Comparison of ENCODE assay signal across 30 cellular contexts in the genomic region with DNA sequence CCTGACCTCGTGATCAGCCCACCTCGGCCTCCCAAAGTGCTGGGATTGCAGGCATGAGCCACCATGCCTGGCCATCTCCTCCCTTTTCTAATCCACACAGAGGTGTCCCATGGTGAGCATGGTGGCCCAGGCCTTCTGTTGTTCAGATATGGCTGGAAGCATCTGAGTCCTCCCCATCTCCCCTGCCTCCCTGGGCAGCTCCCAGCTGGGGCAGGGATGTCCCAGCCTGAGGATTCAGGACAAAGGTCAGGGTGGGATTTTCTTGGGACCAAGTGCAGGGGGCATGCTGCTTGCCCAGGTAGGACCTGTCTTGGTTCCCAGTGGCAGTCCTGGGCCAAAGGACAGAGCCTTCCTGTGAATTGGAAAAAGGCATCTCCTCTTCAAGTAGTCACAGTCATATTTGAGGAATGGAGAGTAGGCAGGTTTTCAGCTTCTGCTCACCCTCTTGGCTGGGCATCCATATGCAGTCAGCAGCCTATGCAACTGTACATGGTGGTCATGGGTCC.
"Had no signal": no experiment of that assay in that cellular context is flagged by ENCODE, and none has a peak within 500 bp of the region (broad histone marks: within the 10 kb centered on the region; RNA-seq: fewer than 3 reads in every experiment).

No MANE protein-coding gene starts in this region.

- H3K9me3 Mint-ChIP-seq: activated B cell treated with CpG ODN at 0.5 μM for 24 hours; activated CD8-positive, alpha-beta T cell treated with anti-CD3 and anti-CD28 coated beads for 36 hours; activated T-cell treated with anti-CD3 and anti-CD28 coated beads, Interleukin-2, amount 50 U/mL, for 4 hours; activated T-helper 17 cell treated with anti-CD3 and anti-CD28 coated beads, Interleukin-2, amount 50 U/mL, for 72 hours; central memory CD8-positive, alpha-beta T cell; T-helper 2 cell treated with Interferon-gamma antibody and Interleukin-4, amounts not matched to agents 5 μg/mL and 100 μg/mL, for 36 hours had no signal

- H3K36me3 Mint-ChIP-seq: activated naive CD8-positive, alpha-beta T cell had no signal

- H3K36me3 ChIP-seq: brain microvascular endothelial cell, esophagus squamous epithelium, gastroesophageal sphincter, WERI-Rb-1 had no signal

- H3K27me3 ChIP-seq: brain microvascular endothelial cell had no signal

- H3K27ac ChIP-seq: brain microvascular endothelial cell, coronary artery, esophagus squamous epithelium, gastroesophageal sphincter, WERI-Rb-1 had no signal

- ATAC-seq: activated CD4-positive, CD25-positive, alpha-beta regulatory T cell treated with anti-CD3 and anti-CD28 coated beads, Interleukin-2, amount 50 U/mL, for 24 hours; activated CD8-positive, alpha-beta T cell treated with anti-CD3 and anti-CD28 coated beads for 36 hours; activated T-cell treated with anti-CD3 and anti-CD28 coated beads, Interleukin-2, amount 50 U/mL, for 4 hours; activated T-helper 17 cell treated with anti-CD3 and anti-CD28 coated beads, Interleukin-2, amount 50 U/mL, for 72 hours; effector memory CD8-positive, alpha-beta T cell; gastroesophageal sphincter; T-helper 17 cell had no signal

- H3K4me1 Mint-ChIP-seq: T-helper 17 cell had no signal

- H3K9me3 ChIP-seq: esophagus squamous epithelium, gastroesophageal sphincter had no signal

- H3K27ac Mint-ChIP-seq: activated B cell treated with CpG ODN at 0.5 μM for 24 hours; activated CD8-positive, alpha-beta T cell treated with anti-CD3 and anti-CD28 coated beads for 36 hours; activated naive CD8-positive, alpha-beta T cell; activated T-helper 17 cell treated with anti-CD3 and anti-CD28 coated beads, Interleukin-2, amount 50 U/mL, for 72 hours; effector memory CD8-positive, alpha-beta T cell; T-helper 17 cell; T-helper 2 cell treated with Interferon-gamma antibody and Interleukin-4, amounts not matched to agents 5 μg/mL and 100 μg/mL, for 36 hours had no signal

- H3K4me3 Mint-ChIP-seq: activated B cell treated with CpG ODN at 0.5 μM for 24 hours; activated CD8-positive, alpha-beta T cell treated with anti-CD3 and anti-CD28 coated beads for 36 hours; activated naive CD8-positive, alpha-beta T cell; activated T-cell treated with anti-CD3 and anti-CD28 coated beads, Interleukin-2, amount 50 U/mL, for 4 hours; activated T-helper 17 cell treated with anti-CD3 and anti-CD28 coated beads, Interleukin-2, amount 50 U/mL, for 72 hours; central memory CD8-positive, alpha-beta T cell; effector memory CD8-positive, alpha-beta T cell; T-helper 17 cell; T-helper 2 cell treated with Interferon-gamma antibody and Interleukin-4, amounts not matched to agents 5 μg/mL and 100 μg/mL, for 36 hours had no signal

- DNase-seq: activated B cell treated with CpG ODN at 0.5 μM for 24 hours; activated CD4-positive, alpha-beta T cell treated with anti-CD3 and anti-CD28 coated beads for 48 hours; activated CD4-positive, alpha-beta T cell treated with anti-CD3 and anti-CD28 coated beads, Interleukin-2, amount 50 U/mL, for 1 hour; activated CD4-positive, alpha-beta T cell treated with anti-CD3 and anti-CD28 coated beads, Interleukin-2, amount 50 U/mL, for 48 hours; activated CD8-positive, alpha-beta memory T cell treated with anti-CD3 and anti-CD28 coated beads for 24 hours; activated CD8-positive, alpha-beta T cell treated with anti-CD3 and anti-CD28 coated beads for 36 hours; activated effector memory CD4-positive, alpha-beta T cell treated with Interleukin-2 at 50 U/mL for 16 hours; activated gamma-delta T cell treated with Interleukin-2 at 50 U/mL for 16 hours; activated naive CD4-positive, alpha-beta T cell treated with anti-CD3 and anti-CD28 coated beads, Interleukin-2, amount 50 U/mL, for 16 hours; activated naive CD4-positive, alpha-beta T cell treated with Interleukin-2 at 50 U/mL for 16 hours; activated T-cell treated with anti-CD3 and anti-CD28 coated beads, Interleukin-2, amount 50 U/mL, for 4 hours; amniotic stem cell; anterior cingulate cortex; brain microvascular endothelial cell; dermis blood vessel endothelial cell; effector CD4-positive, alpha-beta T cell; effector memory CD8-positive, alpha-beta T cell; esophagus squamous epithelium; foreskin melanocyte; T-helper 1 cell; T-helper 17 cell; T1000; WERI-Rb-1 had no signal

- H3K4me1 ChIP-seq: esophagus squamous epithelium, gastroesophageal sphincter had no signal

- H3K4me3 ChIP-seq: coronary artery, esophagus squamous epithelium, gastroesophageal sphincter had no signal
